8 cellular contexts compared by ENCODE assay signal in genomic region chr2:229800997-229801754, GRCh38.
DNase-seq lines count a peak whose midpoint lies in the region; ATAC-seq and TF ChIP-seq lines count a peak whose summit lies in the region.

No MANE protein-coding gene starts in this region.

- intact Hi-C loops in dorsolateral prefrontal cortex (cut with DNase I) = loop anchor here in 1 of 2 donors (2.0 kb wide), 1 partner anchor 120 kb away; no protein-coding TSS in a partner anchor

- peaks cover 15 to 24% of the 10 kb centered on the region in 2 donors for H3K36me3 ChIP-seq in lung (ENCODE audit: control insufficient read depth in 2 of 2, insufficient read depth in 2 of 2, low read length in 2 of 2)

- peaks cover 0 to 5% of the 10 kb centered on the region in 2 donors for H3K4me1 ChIP-seq in lung (ENCODE audit: control insufficient read depth in 2 of 2, insufficient read depth in 2 of 2, low read length in 2 of 2)

- H3K9me3 ChIP-seq in lung (ENCODE audit: control insufficient read depth in 2 of 2, insufficient read depth in 1 of 2, low read length in 1 of 2) = no peaks in the 10 kb centered on the region

- peak; percentile 10 for DNase-seq in GDM1 (lab: John Stamatoyannopoulos, UW)
- peak; percentile 43 for DNase-seq in HFF-Myc (ENCODE audit: extremely low read depth, low read depth)
- DNase-seq in NCI-H345 treated with DMSO at 0.1 percent for 48 hours (lab: John Stamatoyannopoulos, UW; ENCODE audit: unreplicated experiment) = peak; percentile 11
- DNase-seq in activated CD4-positive, alpha-beta T cell treated with anti-CD3 and anti-CD28 coated beads, Interleukin-2, amount 50 U/mL, for 1 hour = peak; percentile 75
- DNase-seq in dorsolateral prefrontal cortex = peak in 9 of 10 donors; percentile 33 to 70 (median 53)
- peak; percentile 48 for DNase-seq in lung (ENCODE audit: low spot score)
- peak; percentile 12 to 32 for DNase-seq in stimulated activated CD8-positive, alpha-beta memory T cell treated with anti-CD3 and anti-CD28 coated beads, Interleukin-15, amount 100 ng/mL, for 48 hours (ENCODE audit: low read depth in 2 of 2)

- H3K4me3 ChIP-seq in HFF-Myc (replicated peaks; ENCODE audit: low read depth, low read length) (no peak overlapping the region), dorsolateral prefrontal cortex (no peak overlapping the region), lung (no peak overlapping the region)

- ATAC-seq in lung (ENCODE audit: insufficient read depth, low FRiP score) = peak; percentile 6
- no peak for ATAC-seq in GM18861 (IDR thresholded peaks at IDR 0.05; ENCODE audit: unreplicated experiment)

- H3K27ac ChIP-seq in dorsolateral prefrontal cortex = peak overlapping the region in 17 of 59 donors; percentile 1 to 61 (median 20)
- no peak overlapping the region for H3K27ac ChIP-seq in lung (ENCODE audit: low read depth in 1 of 2, low read length in 1 of 2)

- no peaks in the 10 kb centered on the region for H3K27me3 ChIP-seq in dorsolateral prefrontal cortex
- H3K27me3 ChIP-seq in lung (ENCODE audit: control insufficient read depth, insufficient read depth) = no peaks in the 10 kb centered on the region

- TF ChIP-seq CTCF in HFF-Myc (IDR thresholded peaks at IDR 0.05; ENCODE audit: low read depth, low read length, missing control alignments) = peak; percentile 78
- peak; percentile 53 to 88 (median 76) for TF ChIP-seq CTCF in dorsolateral prefrontal cortex (IDR thresholded peaks at IDR 0.05 in 54 of 56, conservative IDR thresholded peaks at IDR 0.05 in 2 of 56; ENCODE audit: low read depth in 1 of 56, partially characterized antibody in 56 of 56)
- TF ChIP-seq CTCF in lung (IDR thresholded peaks at IDR 0.05; ENCODE audit: control extremely low read depth, extremely low read depth) = peak; percentile 57

Comparison
In these comparisons a context has a peak if more than half of its experiments do, and no peak if none do; other contexts are left out.
1. DNase-seq: peak in every context shown above with its lines; median percentile 75 in activated CD4-positive, alpha-beta T cell treated with anti-CD3 and anti-CD28 coated beads, Interleukin-2, amount 50 U/mL, for 1 hour; 53 in dorsolateral prefrontal cortex; 48 in lung; 43 in HFF-Myc; 22 in stimulated activated CD8-positive, alpha-beta memory T cell treated with anti-CD3 and anti-CD28 coated beads, Interleukin-15, amount 100 ng/mL, for 48 hours; 11 in NCI-H345 treated with DMSO at 0.1 percent for 48 hours; 10 in GDM1.